Comparison of ENCODE assay signal across 1 cellular context in the genomic region with DNA sequence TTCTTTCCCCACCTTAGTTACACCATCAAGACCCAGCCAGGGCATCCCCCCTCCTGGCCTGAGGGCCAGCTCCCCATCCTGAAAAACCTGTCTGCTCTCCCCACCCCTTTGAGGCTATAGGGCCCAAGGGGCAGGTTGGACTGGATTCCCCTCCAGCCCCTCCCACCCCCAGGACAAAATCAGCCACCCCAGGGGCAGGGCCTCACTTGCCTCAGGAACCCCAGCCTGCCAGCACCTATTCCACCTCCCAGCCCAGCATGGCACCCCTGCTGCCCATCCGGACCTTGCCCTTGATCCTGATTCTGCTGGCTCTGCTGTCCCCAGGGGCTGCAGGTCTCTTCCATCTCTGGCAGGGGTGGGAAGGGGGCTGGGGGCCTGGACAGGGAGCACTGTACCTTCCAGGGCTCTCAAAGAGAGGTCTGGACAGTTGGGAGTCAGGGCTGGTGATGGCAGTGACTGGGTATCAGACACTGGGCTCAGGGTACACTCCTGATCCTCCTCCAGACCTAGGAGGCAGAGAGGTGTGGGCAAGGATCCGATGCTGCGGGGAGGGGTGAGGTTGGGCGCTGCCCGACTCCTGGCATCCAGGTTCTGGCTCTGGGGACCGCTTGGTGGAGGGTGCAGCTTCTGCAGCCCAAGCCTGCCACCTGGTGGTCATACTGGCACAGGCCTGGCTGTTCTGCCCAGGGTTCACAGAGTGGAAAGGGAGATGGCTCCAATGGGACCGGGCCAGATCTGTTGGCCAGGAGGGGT.
TF ChIP-seq lines count a peak whose summit lies in the region.

Gene UPK2 (plus strand): TSS at position 205 of the 753 bp plus-strand sequence. CDS start 53 bp downstream, at position 258.

TF ChIP-seq in K562, 482 proteins besides CTCF, POLR2A, EP300 and RAD21 (continued from another document and continues in another):
- TF ChIP-seq, protein P1, sequence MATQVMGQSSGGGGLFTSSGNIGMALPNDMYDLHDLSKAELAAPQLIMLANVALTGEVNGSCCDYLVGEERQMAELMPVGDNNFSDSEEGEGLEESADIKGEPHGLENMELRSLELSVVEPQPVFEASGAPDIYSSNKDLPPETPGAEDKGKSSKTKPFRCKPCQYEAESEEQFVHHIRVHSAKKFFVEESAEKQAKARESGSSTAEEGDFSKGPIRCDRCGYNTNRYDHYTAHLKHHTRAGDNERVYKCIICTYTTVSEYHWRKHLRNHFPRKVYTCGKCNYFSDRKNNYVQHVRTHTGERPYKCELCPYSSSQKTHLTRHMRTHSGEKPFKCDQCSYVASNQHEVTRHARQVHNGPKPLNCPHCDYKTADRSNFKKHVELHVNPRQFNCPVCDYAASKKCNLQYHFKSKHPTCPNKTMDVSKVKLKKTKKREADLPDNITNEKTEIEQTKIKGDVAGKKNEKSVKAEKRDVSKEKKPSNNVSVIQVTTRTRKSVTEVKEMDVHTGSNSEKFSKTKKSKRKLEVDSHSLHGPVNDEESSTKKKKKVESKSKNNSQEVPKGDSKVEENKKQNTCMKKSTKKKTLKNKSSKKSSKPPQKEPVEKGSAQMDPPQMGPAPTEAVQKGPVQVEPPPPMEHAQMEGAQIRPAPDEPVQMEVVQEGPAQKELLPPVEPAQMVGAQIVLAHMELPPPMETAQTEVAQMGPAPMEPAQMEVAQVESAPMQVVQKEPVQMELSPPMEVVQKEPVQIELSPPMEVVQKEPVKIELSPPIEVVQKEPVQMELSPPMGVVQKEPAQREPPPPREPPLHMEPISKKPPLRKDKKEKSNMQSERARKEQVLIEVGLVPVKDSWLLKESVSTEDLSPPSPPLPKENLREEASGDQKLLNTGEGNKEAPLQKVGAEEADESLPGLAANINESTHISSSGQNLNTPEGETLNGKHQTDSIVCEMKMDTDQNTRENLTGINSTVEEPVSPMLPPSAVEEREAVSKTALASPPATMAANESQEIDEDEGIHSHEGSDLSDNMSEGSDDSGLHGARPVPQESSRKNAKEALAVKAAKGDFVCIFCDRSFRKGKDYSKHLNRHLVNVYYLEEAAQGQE (CRISPR knock-in tag; IDR thresholded peaks at IDR 0.05; ENCODE audit: low read depth) = no peak
- TF ChIP-seq ESRRA (IDR thresholded peaks at IDR 0.05; ENCODE audit: borderline replicate concordance, low read depth) (peak; percentile 23; the same call in 1 of the 2 replicates), HDAC2 (IDR thresholded peaks at IDR 0.05) (no peak), MYC (IDR thresholded peaks at IDR 0.05; ENCODE audit: low read depth, low read length) (0 out of 2 replicates have a peak, but pooled peaks have one; percentile 26), MYC (CRISPR knock-in tag; IDR thresholded peaks at IDR 0.05; ENCODE audit: borderline replicate concordance, low read depth) (no peak), STAG1 (CRISPR knock-in tag; IDR thresholded peaks at IDR 0.05; ENCODE audit: borderline replicate concordance) (peak; percentile 90), RB1 (IDR thresholded peaks at IDR 0.05; ENCODE audit: low read depth) (peak; percentile 74; the same call in 1 of the 2 replicates), E4F1 (CRISPR knock-in tag; IDR thresholded peaks at IDR 0.05; ENCODE audit: borderline replicate concordance) (no peak), HMGN3 (IDR thresholded peaks at IDR 0.05; ENCODE audit: borderline replicate concordance, extremely low read depth, insufficient read length, low read depth, low read length) (peak; percentile 17), KLF16 (IDR thresholded peaks at IDR 0.05) (0 out of 2 replicates have a peak, but pooled peaks have one; percentile 44), HCFC1 (IDR thresholded peaks at IDR 0.05; ENCODE audit: low read depth, low read length) (peak; percentile 50), MTA3 (IDR thresholded peaks at IDR 0.05; ENCODE audit: borderline replicate concordance) (peak; percentile 71; the same call in 1 of the 2 replicates), NFRKB (IDR thresholded peaks at IDR 0.05; ENCODE audit: low read depth) (no peak), TEAD4 (IDR thresholded peaks at IDR 0.05; ENCODE audit: low read length) (no peak), TEAD4 (CRISPR knock-in tag; IDR thresholded peaks at IDR 0.05; ENCODE audit: borderline replicate concordance) (no peak), JUND (IDR thresholded peaks at IDR 0.05; ENCODE audit: borderline replicate concordance, low read depth, low read length) (0 out of 2 replicates have a peak, but pooled peaks have one; percentile 30), JUND (tag; IDR thresholded peaks at IDR 0.05; ENCODE audit: borderline replicate concordance, low read depth, low read length) (no peak; the same call in 2 of the 3 replicates), SMC3 (conservative IDR thresholded peaks at IDR 0.05; ENCODE audit: insufficient read depth, low read depth, low read length) (peak; percentile 99), YY1 (IDR thresholded peaks at IDR 0.05; ENCODE audit: borderline replicate concordance in 1 of 3, control insufficient read depth in 1 of 3, extremely low read depth in 1 of 3, insufficient read depth in 3 of 3, insufficient read length in 1 of 3, insufficient replicate concordance in 2 of 3, low read depth in 1 of 3, low read length in 2 of 3) (peak in 1 of 3 experiments; percentile 41), BDP1 (IDR thresholded peaks at IDR 0.05; ENCODE audit: insufficient read depth, insufficient read length) (no peak), ZSCAN29 (IDR thresholded peaks at IDR 0.05) (no peak), CC2D1A (IDR thresholded peaks at IDR 0.05) (peak; percentile 81), TGIF2 (CRISPR knock-in tag; IDR thresholded peaks at IDR 0.05) (no peak)
- TF ChIP-seq, protein P2, sequence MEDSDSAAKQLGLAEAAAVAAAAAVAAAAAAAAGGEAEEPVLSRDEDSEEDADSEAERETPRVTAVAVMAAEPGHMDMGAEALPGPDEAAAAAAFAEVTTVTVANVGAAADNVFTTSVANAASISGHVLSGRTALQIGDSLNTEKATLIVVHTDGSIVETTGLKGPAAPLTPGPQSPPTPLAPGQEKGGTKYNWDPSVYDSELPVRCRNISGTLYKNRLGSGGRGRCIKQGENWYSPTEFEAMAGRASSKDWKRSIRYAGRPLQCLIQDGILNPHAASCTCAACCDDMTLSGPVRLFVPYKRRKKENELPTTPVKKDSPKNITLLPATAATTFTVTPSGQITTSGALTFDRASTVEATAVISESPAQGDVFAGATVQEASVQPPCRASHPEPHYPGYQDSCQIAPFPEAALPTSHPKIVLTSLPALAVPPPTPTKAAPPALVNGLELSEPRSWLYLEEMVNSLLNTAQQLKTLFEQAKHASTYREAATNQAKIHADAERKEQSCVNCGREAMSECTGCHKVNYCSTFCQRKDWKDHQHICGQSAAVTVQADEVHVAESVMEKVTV (CRISPR knock-in tag; IDR thresholded peaks at IDR 0.05) = peak; percentile 87
- TF ChIP-seq, protein P3, sequence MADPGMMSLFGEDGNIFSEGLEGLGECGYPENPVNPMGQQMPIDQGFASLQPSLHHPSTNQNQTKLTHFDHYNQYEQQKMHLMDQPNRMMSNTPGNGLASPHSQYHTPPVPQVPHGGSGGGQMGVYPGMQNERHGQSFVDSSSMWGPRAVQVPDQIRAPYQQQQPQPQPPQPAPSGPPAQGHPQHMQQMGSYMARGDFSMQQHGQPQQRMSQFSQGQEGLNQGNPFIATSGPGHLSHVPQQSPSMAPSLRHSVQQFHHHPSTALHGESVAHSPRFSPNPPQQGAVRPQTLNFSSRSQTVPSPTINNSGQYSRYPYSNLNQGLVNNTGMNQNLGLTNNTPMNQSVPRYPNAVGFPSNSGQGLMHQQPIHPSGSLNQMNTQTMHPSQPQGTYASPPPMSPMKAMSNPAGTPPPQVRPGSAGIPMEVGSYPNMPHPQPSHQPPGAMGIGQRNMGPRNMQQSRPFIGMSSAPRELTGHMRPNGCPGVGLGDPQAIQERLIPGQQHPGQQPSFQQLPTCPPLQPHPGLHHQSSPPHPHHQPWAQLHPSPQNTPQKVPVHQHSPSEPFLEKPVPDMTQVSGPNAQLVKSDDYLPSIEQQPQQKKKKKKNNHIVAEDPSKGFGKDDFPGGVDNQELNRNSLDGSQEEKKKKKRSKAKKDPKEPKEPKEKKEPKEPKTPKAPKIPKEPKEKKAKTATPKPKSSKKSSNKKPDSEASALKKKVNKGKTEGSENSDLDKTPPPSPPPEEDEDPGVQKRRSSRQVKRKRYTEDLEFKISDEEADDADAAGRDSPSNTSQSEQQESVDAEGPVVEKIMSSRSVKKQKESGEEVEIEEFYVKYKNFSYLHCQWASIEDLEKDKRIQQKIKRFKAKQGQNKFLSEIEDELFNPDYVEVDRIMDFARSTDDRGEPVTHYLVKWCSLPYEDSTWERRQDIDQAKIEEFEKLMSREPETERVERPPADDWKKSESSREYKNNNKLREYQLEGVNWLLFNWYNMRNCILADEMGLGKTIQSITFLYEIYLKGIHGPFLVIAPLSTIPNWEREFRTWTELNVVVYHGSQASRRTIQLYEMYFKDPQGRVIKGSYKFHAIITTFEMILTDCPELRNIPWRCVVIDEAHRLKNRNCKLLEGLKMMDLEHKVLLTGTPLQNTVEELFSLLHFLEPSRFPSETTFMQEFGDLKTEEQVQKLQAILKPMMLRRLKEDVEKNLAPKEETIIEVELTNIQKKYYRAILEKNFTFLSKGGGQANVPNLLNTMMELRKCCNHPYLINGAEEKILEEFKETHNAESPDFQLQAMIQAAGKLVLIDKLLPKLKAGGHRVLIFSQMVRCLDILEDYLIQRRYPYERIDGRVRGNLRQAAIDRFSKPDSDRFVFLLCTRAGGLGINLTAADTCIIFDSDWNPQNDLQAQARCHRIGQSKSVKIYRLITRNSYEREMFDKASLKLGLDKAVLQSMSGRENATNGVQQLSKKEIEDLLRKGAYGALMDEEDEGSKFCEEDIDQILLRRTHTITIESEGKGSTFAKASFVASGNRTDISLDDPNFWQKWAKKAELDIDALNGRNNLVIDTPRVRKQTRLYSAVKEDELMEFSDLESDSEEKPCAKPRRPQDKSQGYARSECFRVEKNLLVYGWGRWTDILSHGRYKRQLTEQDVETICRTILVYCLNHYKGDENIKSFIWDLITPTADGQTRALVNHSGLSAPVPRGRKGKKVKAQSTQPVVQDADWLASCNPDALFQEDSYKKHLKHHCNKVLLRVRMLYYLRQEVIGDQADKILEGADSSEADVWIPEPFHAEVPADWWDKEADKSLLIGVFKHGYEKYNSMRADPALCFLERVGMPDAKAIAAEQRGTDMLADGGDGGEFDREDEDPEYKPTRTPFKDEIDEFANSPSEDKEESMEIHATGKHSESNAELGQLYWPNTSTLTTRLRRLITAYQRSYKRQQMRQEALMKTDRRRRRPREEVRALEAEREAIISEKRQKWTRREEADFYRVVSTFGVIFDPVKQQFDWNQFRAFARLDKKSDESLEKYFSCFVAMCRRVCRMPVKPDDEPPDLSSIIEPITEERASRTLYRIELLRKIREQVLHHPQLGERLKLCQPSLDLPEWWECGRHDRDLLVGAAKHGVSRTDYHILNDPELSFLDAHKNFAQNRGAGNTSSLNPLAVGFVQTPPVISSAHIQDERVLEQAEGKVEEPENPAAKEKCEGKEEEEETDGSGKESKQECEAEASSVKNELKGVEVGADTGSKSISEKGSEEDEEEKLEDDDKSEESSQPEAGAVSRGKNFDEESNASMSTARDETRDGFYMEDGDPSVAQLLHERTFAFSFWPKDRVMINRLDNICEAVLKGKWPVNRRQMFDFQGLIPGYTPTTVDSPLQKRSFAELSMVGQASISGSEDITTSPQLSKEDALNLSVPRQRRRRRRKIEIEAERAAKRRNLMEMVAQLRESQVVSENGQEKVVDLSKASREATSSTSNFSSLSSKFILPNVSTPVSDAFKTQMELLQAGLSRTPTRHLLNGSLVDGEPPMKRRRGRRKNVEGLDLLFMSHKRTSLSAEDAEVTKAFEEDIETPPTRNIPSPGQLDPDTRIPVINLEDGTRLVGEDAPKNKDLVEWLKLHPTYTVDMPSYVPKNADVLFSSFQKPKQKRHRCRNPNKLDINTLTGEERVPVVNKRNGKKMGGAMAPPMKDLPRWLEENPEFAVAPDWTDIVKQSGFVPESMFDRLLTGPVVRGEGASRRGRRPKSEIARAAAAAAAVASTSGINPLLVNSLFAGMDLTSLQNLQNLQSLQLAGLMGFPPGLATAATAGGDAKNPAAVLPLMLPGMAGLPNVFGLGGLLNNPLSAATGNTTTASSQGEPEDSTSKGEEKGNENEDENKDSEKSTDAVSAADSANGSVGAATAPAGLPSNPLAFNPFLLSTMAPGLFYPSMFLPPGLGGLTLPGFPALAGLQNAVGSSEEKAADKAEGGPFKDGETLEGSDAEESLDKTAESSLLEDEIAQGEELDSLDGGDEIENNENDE (IDR thresholded peaks at IDR 0.05; ENCODE audit: low read depth, low read length) = no peak
- TF ChIP-seq, protein P4, sequence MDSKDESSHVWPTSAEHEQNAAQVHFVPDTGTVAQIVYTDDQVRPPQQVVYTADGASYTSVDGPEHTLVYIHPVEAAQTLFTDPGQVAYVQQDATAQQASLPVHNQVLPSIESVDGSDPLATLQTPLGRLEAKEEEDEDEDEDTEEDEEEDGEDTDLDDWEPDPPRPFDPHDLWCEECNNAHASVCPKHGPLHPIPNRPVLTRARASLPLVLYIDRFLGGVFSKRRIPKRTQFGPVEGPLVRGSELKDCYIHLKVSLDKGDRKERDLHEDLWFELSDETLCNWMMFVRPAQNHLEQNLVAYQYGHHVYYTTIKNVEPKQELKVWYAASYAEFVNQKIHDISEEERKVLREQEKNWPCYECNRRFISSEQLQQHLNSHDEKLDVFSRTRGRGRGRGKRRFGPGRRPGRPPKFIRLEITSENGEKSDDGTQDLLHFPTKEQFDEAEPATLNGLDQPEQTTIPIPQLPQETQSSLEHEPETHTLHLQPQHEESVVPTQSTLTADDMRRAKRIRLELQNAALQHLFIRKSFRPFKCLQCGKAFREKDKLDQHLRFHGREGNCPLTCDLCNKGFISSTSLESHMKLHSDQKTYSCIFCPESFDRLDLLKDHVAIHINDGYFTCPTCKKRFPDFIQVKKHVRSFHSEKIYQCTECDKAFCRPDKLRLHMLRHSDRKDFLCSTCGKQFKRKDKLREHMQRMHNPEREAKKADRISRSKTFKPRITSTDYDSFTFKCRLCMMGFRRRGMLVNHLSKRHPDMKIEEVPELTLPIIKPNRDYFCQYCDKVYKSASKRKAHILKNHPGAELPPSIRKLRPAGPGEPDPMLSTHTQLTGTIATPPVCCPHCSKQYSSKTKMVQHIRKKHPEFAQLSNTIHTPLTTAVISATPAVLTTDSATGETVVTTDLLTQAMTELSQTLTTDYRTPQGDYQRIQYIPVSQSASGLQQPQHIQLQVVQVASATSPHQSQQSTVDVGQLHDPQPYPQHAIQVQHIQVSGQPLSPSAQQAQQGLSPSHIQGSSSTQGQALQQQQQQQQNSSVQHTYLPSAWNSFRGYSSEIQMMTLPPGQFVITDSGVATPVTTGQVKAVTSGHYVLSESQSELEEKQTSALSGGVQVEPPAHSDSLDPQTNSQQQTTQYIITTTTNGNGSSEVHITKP (IDR thresholded peaks at IDR 0.05; ENCODE audit: partially characterized antibody) = peak; percentile 25
